ENCODE assay signal across 12 cellular contexts in genomic region chr18:48009116-48009825, GRCh38.
DNase-seq lines count a peak whose midpoint lies in the region; ATAC-seq lines count a peak whose summit lies in the region.
"Had no signal": no experiment of that assay in that cellular context is flagged by ENCODE, and none has a peak within 500 bp of the region (broad histone marks: within the 10 kb centered on the region; RNA-seq: fewer than 3 reads in every experiment).

No MANE protein-coding gene starts in this region.

- peaks cover 4% of the 10 kb centered on the region for H3K9me3 Mint-ChIP-seq in activated naive CD4-positive, alpha-beta T cell treated with anti-CD3 and anti-CD28 coated beads for 36 hours
- H3K9me3 Mint-ChIP-seq in activated CD4-positive, alpha-beta memory T cell treated with anti-CD3 and anti-CD28 coated beads for 36 hours, result no peaks in the 10 kb centered on the region
- peaks cover 6% of the 10 kb centered on the region for H3K9me3 Mint-ChIP-seq in stimulated activated memory B cell treated with anti-CD40 and anti-IgM and Interleukin-4, amounts not matched to agents 10 μg/mL and 1 μg/mL and 100 μg/mL, for 72 hours

- no peak for ATAC-seq in stimulated activated memory B cell treated with anti-CD40 and anti-IgM and Interleukin-4, amounts not matched to agents 10 μg/mL and 1 μg/mL and 100 μg/mL, for 72 hours
- no peak for ATAC-seq in HG03159 (IDR thresholded peaks at IDR 0.05; ENCODE audit: unreplicated experiment)

- H3K4me1 Mint-ChIP-seq in activated naive CD4-positive, alpha-beta T cell treated with anti-CD3 and anti-CD28 coated beads for 36 hours (ENCODE audit: low read depth), result peaks cover 3% of the 10 kb centered on the region
- H3K4me1 Mint-ChIP-seq in activated CD4-positive, alpha-beta memory T cell treated with anti-CD3 and anti-CD28 coated beads for 36 hours (ENCODE audit: low read depth), result no peaks in the 10 kb centered on the region
- H3K4me1 Mint-ChIP-seq in stimulated activated memory B cell treated with anti-CD40 and anti-IgM and Interleukin-4, amounts not matched to agents 10 μg/mL and 1 μg/mL and 100 μg/mL, for 72 hours, result peaks cover 8% of the 10 kb centered on the region

- no peak overlapping the region for H3K27ac Mint-ChIP-seq in activated naive CD4-positive, alpha-beta T cell treated with anti-CD3 and anti-CD28 coated beads for 36 hours
- H3K27ac Mint-ChIP-seq in activated CD4-positive, alpha-beta memory T cell treated with anti-CD3 and anti-CD28 coated beads for 36 hours, result no peak overlapping the region
- H3K27ac Mint-ChIP-seq in stimulated activated memory B cell treated with anti-CD40 and anti-IgM and Interleukin-4, amounts not matched to agents 10 μg/mL and 1 μg/mL and 100 μg/mL, for 72 hours, result no peak overlapping the region

- H3K27me3 Mint-ChIP-seq in activated naive CD4-positive, alpha-beta T cell treated with anti-CD3 and anti-CD28 coated beads for 36 hours (ENCODE audit: low read depth), result peaks cover 37% of the 10 kb centered on the region
- H3K27me3 Mint-ChIP-seq in activated CD4-positive, alpha-beta memory T cell treated with anti-CD3 and anti-CD28 coated beads for 36 hours, result peaks cover 26% of the 10 kb centered on the region
- H3K27me3 Mint-ChIP-seq in stimulated activated memory B cell treated with anti-CD40 and anti-IgM and Interleukin-4, amounts not matched to agents 10 μg/mL and 1 μg/mL and 100 μg/mL, for 72 hours, result peaks cover 75% of the 10 kb centered on the region

- no peak for DNase-seq in activated naive CD4-positive, alpha-beta T cell treated with anti-CD3 and anti-CD28 coated beads for 36 hours
- DNase-seq in activated naive CD4-positive, alpha-beta T cell treated with anti-CD3 and anti-CD28 coated beads, Interleukin-2, amount 50 U/mL, for 16 hours, result no peak
- no peak for DNase-seq in activated CD4-positive, alpha-beta memory T cell treated with anti-CD3 and anti-CD28 coated beads for 36 hours
- DNase-seq in islet precursor cell, result peak; percentile 55
- DNase-seq in UCSD-AML1 (lab: John Stamatoyannopoulos, UW; ENCODE audit: unreplicated experiment), result no peak
- DNase-seq in NCI-H1436 treated with DMSO at 0.1 percent for 48 hours (lab: John Stamatoyannopoulos, UW), result no peak
- DNase-seq: activated CD4-positive, alpha-beta T cell treated with anti-CD3 and anti-CD28 coated beads for 48 hours; colonic mucosa; lower lobe of right lung; NCI-H1417 treated with DMSO at 0.1 percent for 48 hours had no signal

- no peaks in the 10 kb centered on the region for H3K36me3 Mint-ChIP-seq in activated naive CD4-positive, alpha-beta T cell treated with anti-CD3 and anti-CD28 coated beads for 36 hours (ENCODE audit: low read depth)
- H3K36me3 Mint-ChIP-seq in activated CD4-positive, alpha-beta memory T cell treated with anti-CD3 and anti-CD28 coated beads for 36 hours, result no peaks in the 10 kb centered on the region
- no peaks in the 10 kb centered on the region for H3K36me3 Mint-ChIP-seq in stimulated activated memory B cell treated with anti-CD40 and anti-IgM and Interleukin-4, amounts not matched to agents 10 μg/mL and 1 μg/mL and 100 μg/mL, for 72 hours

- peak overlapping the region; percentile 48 for H3K4me3 Mint-ChIP-seq in activated naive CD4-positive, alpha-beta T cell treated with anti-CD3 and anti-CD28 coated beads for 36 hours
- H3K4me3 Mint-ChIP-seq in activated CD4-positive, alpha-beta memory T cell treated with anti-CD3 and anti-CD28 coated beads for 36 hours, result peak overlapping the region; percentile 55
- peak overlapping the region; percentile 50 for H3K4me3 Mint-ChIP-seq in stimulated activated memory B cell treated with anti-CD40 and anti-IgM and Interleukin-4, amounts not matched to agents 10 μg/mL and 1 μg/mL and 100 μg/mL, for 72 hours

- CTCF ChIA-PET in activated naive CD4-positive, alpha-beta T cell treated with anti-CD3 and anti-CD28 coated beads for 36 hours (lab: Charles Lee), result interaction anchor here (0.6 kb wide), 1 partner anchor 224 kb away, joined by 3 read pairs; no protein-coding TSS in a partner anchor
- CTCF ChIA-PET in activated CD4-positive, alpha-beta memory T cell treated with anti-CD3 and anti-CD28 coated beads for 36 hours (lab: Charles Lee), result interaction anchor here (1.0 kb wide), 1 partner anchor 12 kb away, joined by 4 read pairs; no protein-coding TSS in a partner anchor

- intact Hi-C loops in activated naive CD4-positive, alpha-beta T cell treated with anti-CD3 and anti-CD28 coated beads for 36 hours (cut with micrococcal nuclease), result no loop called here
- intact Hi-C loops in activated CD4-positive, alpha-beta memory T cell treated with anti-CD3 and anti-CD28 coated beads for 36 hours (cut with micrococcal nuclease), result no loop called here

- POLR2A ChIA-PET in activated CD4-positive, alpha-beta memory T cell treated with anti-CD3 and anti-CD28 coated beads for 36 hours (lab: Charles Lee), result no interaction called here
